In the genomic region with DNA sequence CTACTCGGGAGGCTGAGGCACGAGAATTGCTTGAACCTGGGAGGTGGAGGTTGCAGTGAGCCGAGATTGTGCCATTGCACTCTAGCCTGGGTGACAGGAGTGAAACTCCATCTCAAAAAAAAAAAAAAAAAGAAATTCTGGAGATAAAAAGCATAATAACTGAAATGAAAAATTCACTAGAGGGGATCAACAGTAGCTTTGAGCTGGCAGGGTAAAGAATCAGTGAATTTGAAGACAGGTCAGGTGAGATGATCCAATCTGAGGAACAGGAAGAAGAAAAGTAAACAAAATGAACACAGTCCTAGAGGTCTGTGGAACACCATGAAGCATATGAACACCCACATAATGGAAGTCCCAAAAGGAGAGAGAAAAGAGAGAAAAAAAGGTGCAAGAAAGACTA, we compare ENCODE assay signal across 30 cellular contexts.
"Had no signal": no experiment of that assay in that cellular context is flagged by ENCODE, and none has a peak within 500 bp of the region (broad histone marks: within the 10 kb centered on the region; RNA-seq: fewer than 3 reads in every experiment).

No MANE protein-coding gene starts in this region.

- DNase-seq: natural killer cell; occipital lobe; ovary; posterior cingulate gyrus; psoas muscle; right cardiac atrium; spleen; stimulated activated CD4-positive, alpha-beta T cell treated with anti-CD3 and anti-CD28 coated beads, Interleukin-12 subunit alpha, Interleukin-12 subunit beta, amount 100 ng/mL, for 4 hours; stimulated activated CD4-positive, alpha-beta T cell treated with anti-CD3 and anti-CD28 coated beads, Interleukin-1b, Interleukin-23, amount 100 ng/mL, for 48 hours; stimulated activated CD4-positive, alpha-beta T cell treated with anti-CD3 and anti-CD28 coated beads, Interleukin-4, amount 100 ng/mL, for 1 hour; stimulated activated CD4-positive, alpha-beta T cell treated with anti-CD3 and anti-CD28 coated beads, Interleukin-4, amount 100 ng/mL, for 4 hours; stimulated activated CD8-positive, alpha-beta memory T cell treated with anti-CD3 and anti-CD28 coated beads, Interleukin-4, amount 100 ng/mL, for 48 hours; stimulated activated naive CD4-positive, alpha-beta T cell; stomach; thyroid gland; trophoblast cell; upper lobe of left lung had no signal

- H3K36me3 Mint-ChIP-seq: neural progenitor cell; stimulated activated memory B cell treated with anti-CD40 and anti-IgM and Interleukin-4, amounts not matched to agents 10 μg/mL and 1 μg/mL and 100 μg/mL, for 72 hours had no signal

- H3K79me2 ChIP-seq: parathyroid adenoma had no signal

- H3K4me2 ChIP-seq: neural progenitor cell had no signal

- H3K27ac ChIP-seq: neural progenitor cell, ovary, parathyroid adenoma, psoas muscle, skin epidermis, spleen, stomach, thoracic aorta, thyroid gland, tibial nerve, upper lobe of left lung, vagina had no signal

- FAIRE-seq: urothelium cell line had no signal

- H3K9ac ChIP-seq: neural progenitor cell, parathyroid adenoma had no signal

- H3K9me3 ChIP-seq: ovary, thoracic aorta, thyroid gland, vagina had no signal

- H3K4me3 Mint-ChIP-seq: natural killer cell; nephron; neural progenitor cell; stimulated activated memory B cell treated with anti-CD40 and anti-IgM and Interleukin-4, amounts not matched to agents 10 μg/mL and 1 μg/mL and 100 μg/mL, for 72 hours; stimulated activated naive CD8-positive, alpha-beta T cell treated with anti-CD3 and anti-CD28 coated beads, Interleukin-15, Interleukin-2, amounts not matched to agents 100 ng/mL and 50 ng/mL, for 24 hours had no signal

- H3K4me3 ChIP-seq: neural progenitor cell, ovary, psoas muscle, skin epidermis, smooth muscle cell, spleen, stomach, thoracic aorta, thyroid gland, tibial nerve, upper lobe of left lung, vagina had no signal

- H3K27ac Mint-ChIP-seq: natural killer cell; nephron; neural progenitor cell; progenitor cell of endocrine pancreas; stimulated activated memory B cell treated with anti-CD40 and anti-IgM and Interleukin-4, amounts not matched to agents 10 μg/mL and 1 μg/mL and 100 μg/mL, for 72 hours; stimulated activated naive CD8-positive, alpha-beta T cell treated with anti-CD3 and anti-CD28 coated beads, Interleukin-15, Interleukin-2, amounts not matched to agents 100 ng/mL and 50 ng/mL, for 24 hours had no signal

- H3K27me3 ChIP-seq: neural progenitor cell, ovary, spleen, stomach, thyroid gland, tibial nerve, upper lobe of left lung, vagina had no signal

- H2AFZ ChIP-seq: neural progenitor cell, parathyroid adenoma had no signal

- H3K36me3 ChIP-seq: neural progenitor cell, ovary, spleen, stomach, thoracic aorta, thyroid gland, tibial nerve, upper lobe of left lung, vagina had no signal

- H3K4me1 Mint-ChIP-seq: nephron; neural progenitor cell; stimulated activated memory B cell treated with anti-CD40 and anti-IgM and Interleukin-4, amounts not matched to agents 10 μg/mL and 1 μg/mL and 100 μg/mL, for 72 hours had no signal

- H3K4me1 ChIP-seq: neural progenitor cell, parathyroid adenoma, psoas muscle, spleen, stomach, thyroid gland, tibial nerve, upper lobe of left lung, vagina had no signal

- ATAC-seq: natural killer cell; psoas muscle; right cardiac atrium; sciatic nerve; stimulated activated memory B cell treated with anti-CD40 and anti-IgM and Interleukin-4, amounts not matched to agents 10 μg/mL and 1 μg/mL and 100 μg/mL, for 72 hours had no signal

- H3K27me3 Mint-ChIP-seq: progenitor cell of endocrine pancreas; stimulated activated memory B cell treated with anti-CD40 and anti-IgM and Interleukin-4, amounts not matched to agents 10 μg/mL and 1 μg/mL and 100 μg/mL, for 72 hours; stimulated activated naive CD8-positive, alpha-beta T cell treated with anti-CD3 and anti-CD28 coated beads, Interleukin-15, Interleukin-2, amounts not matched to agents 100 ng/mL and 50 ng/mL, for 24 hours had no signal
